ENCODE assay signal across 20 cellular contexts in the genomic region with DNA sequence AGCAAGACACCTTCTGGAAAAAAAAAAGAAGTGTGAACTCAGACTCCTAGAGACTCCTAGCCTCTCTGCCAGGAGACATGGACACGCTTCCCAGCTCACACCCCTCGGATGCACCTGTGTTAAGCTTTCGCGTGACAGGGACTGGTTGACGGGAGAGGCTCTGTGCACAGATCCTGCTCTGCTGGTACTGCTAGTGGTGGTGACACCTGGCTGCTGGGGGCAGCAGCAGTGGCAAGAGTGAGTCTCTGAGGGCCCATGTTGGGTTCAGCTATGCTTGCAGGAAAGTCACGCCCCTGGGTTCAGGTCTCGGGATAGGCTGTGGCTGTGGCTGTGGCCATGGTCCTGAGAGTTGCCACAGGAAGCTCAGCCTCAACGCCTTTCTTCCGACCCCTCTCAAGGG.
"Had no signal": no experiment of that assay in that cellular context is flagged by ENCODE, and none has a peak within 500 bp of the region (broad histone marks: within the 10 kb centered on the region; RNA-seq: fewer than 3 reads in every experiment).

No MANE protein-coding gene starts in this region.

- H3K27me3 ChIP-seq: dorsolateral prefrontal cortex, heart left ventricle, right lobe of liver, upper lobe of right lung, vagina had no signal

- H3K9me3 Mint-ChIP-seq: mesothelial cell of epicardium, natural killer cell, neural crest cell had no signal

- H3K79me2 ChIP-seq: parathyroid adenoma had no signal

- ATAC-seq: esophagus mucosa, heart left ventricle, left lobe of liver, psoas muscle, right lobe of liver, upper lobe of right lung had no signal

- DNase-seq: cortex of kidney; effector CD8-positive, alpha-beta T cell; heart left ventricle; hippocampal formation; mammary epithelial cell; natural killer cell; psoas muscle; retina; right lobe of liver; stimulated activated CD4-positive, alpha-beta T cell treated with anti-CD3 and anti-CD28 coated beads, Interleukin-12 subunit alpha, Interleukin-12 subunit beta, amount 100 ng/mL, for 4 hours; stimulated activated naive CD4-positive, alpha-beta T cell; tibial artery; upper lobe of right lung had no signal

- H3K36me3 ChIP-seq: heart left ventricle, right lobe of liver, tibial artery, upper lobe of right lung, vagina had no signal

- H3K36me3 Mint-ChIP-seq: mesothelial cell of epicardium, natural killer cell had no signal

- H3K4me1 ChIP-seq: heart left ventricle, parathyroid adenoma, psoas muscle, right lobe of liver, tibial artery, upper lobe of right lung, vagina had no signal

- H2AFZ ChIP-seq: parathyroid adenoma had no signal

- H3K27ac Mint-ChIP-seq: mesothelial cell of epicardium, natural killer cell had no signal

- H3K27ac ChIP-seq: dorsolateral prefrontal cortex, heart left ventricle, parathyroid adenoma, psoas muscle, right lobe of liver, tibial artery, upper lobe of right lung, vagina had no signal

- H3K9me3 ChIP-seq: heart left ventricle, psoas muscle, right lobe of liver, tibial artery, upper lobe of right lung, vagina had no signal

- H3K4me3 Mint-ChIP-seq: mesothelial cell of epicardium, natural killer cell, neural crest cell had no signal

- H3K9ac ChIP-seq: parathyroid adenoma had no signal

- H3K4me3 ChIP-seq: dorsolateral prefrontal cortex, heart left ventricle, psoas muscle, right lobe of liver, tibial artery, upper lobe of right lung, vagina had no signal

- H3K4me1 Mint-ChIP-seq: mesothelial cell of epicardium, natural killer cell had no signal
